Comparison of ENCODE assay signal across 23 cellular contexts in genomic region chr19:24127601-24128000, GRCh38.
"Had no signal": no experiment of that assay in that cellular context is flagged by ENCODE, and none has a peak within 500 bp of the region (broad histone marks: within the 10 kb centered on the region; RNA-seq: fewer than 3 reads in every experiment).

No MANE protein-coding gene starts in this region.

- H3K4me1 Mint-ChIP-seq: activated naive CD8-positive, alpha-beta T cell treated with anti-CD3 and anti-CD28 coated beads for 36 hours; activated T-helper 17 cell treated with anti-CD3 and anti-CD28 coated beads, Interleukin-2, amount 50 U/mL, for 72 hours; central memory CD8-positive, alpha-beta T cell; immature natural killer cell; stimulated activated memory B cell treated with anti-CD40 and anti-IgM and Interleukin-4, amounts not matched to agents 10 μg/mL and 1 μg/mL and 100 μg/mL, for 72 hours had no signal

- H3K4me3 ChIP-seq: breast epithelium, left lung, ovary, stomach, uterus had no signal

- ATAC-seq: activated CD8-positive, alpha-beta T cell treated with anti-CD3 and anti-CD28 coated beads, Interleukin-2, amount 10 ng/mL, durations not matched to agents 7 days and 5 days; activated T-helper 17 cell treated with anti-CD3 and anti-CD28 coated beads, Interleukin-2, amount 50 U/mL, for 72 hours; foreskin keratinocyte; left lung; natural killer cell treated with Interleukin-12 subunit alpha and Interleukin-12 subunit beta and Interleukin-15 and Interleukin-18, amount 100 ng/mL, for 72 hours; sciatic nerve; stimulated activated memory B cell treated with anti-CD40 and anti-IgM and Interleukin-4, amounts not matched to agents 10 μg/mL and 1 μg/mL and 100 μg/mL, for 72 hours had no signal

- H3K27me3 ChIP-seq: breast epithelium, foreskin keratinocyte, left lung, neutrophil, ovary, stomach had no signal

- H3K4me1 ChIP-seq: breast epithelium, foreskin keratinocyte, left lung, stomach, uterus had no signal

- DNase-seq: activated CD4-positive, alpha-beta T cell treated with anti-CD3 and anti-CD28 coated beads for 1 hour; activated CD4-positive, alpha-beta T cell treated with anti-CD3 and anti-CD28 coated beads, Interleukin-2, amount 50 U/mL, for 1 hour; activated CD8-positive, alpha-beta T cell treated with anti-CD3 and anti-CD28 coated beads, Interleukin-2, amount 10 ng/mL, durations not matched to agents 7 days and 5 days; activated naive CD4-positive, alpha-beta T cell; activated naive CD8-positive, alpha-beta T cell treated with anti-CD3 and anti-CD28 coated beads for 36 hours; activated T-cell treated with anti-CD3 and anti-CD28 coated beads, Interleukin-2, amount 50 U/mL, for 24 hours; amniotic stem cell; foreskin keratinocyte; immature natural killer cell; left lung; ovary; small intestine; stimulated activated CD4-positive, alpha-beta T cell treated with anti-CD3 and anti-CD28 coated beads, Interleukin-15, amount 100 ng/mL, for 24 hours; stomach; T-helper 9 cell; uterus had no signal

- H3K36me3 ChIP-seq: ovary, uterus had no signal

- H3K4me3 Mint-ChIP-seq: activated CD8-positive, alpha-beta T cell treated with anti-CD3 and anti-CD28 coated beads, Interleukin-2, amount 10 ng/mL, durations not matched to agents 7 days and 5 days; activated naive CD8-positive, alpha-beta T cell treated with anti-CD3 and anti-CD28 coated beads for 36 hours; activated T-cell treated with anti-CD3 and anti-CD28 coated beads, Interleukin-2, amount 50 U/mL, for 24 hours; activated T-helper 17 cell treated with anti-CD3 and anti-CD28 coated beads, Interleukin-2, amount 50 U/mL, for 72 hours; central memory CD8-positive, alpha-beta T cell; immature natural killer cell; natural killer cell treated with Interleukin-12 subunit alpha and Interleukin-12 subunit beta and Interleukin-15 and Interleukin-18, amount 100 ng/mL, for 72 hours; stimulated activated memory B cell treated with anti-CD40 and anti-IgM and Interleukin-4, amounts not matched to agents 10 μg/mL and 1 μg/mL and 100 μg/mL, for 72 hours had no signal

- H3K27me3 Mint-ChIP-seq: activated naive CD8-positive, alpha-beta T cell treated with anti-CD3 and anti-CD28 coated beads for 36 hours; activated T-cell treated with anti-CD3 and anti-CD28 coated beads, Interleukin-2, amount 50 U/mL, for 24 hours; activated T-helper 17 cell treated with anti-CD3 and anti-CD28 coated beads, Interleukin-2, amount 50 U/mL, for 72 hours; central memory CD8-positive, alpha-beta T cell; natural killer cell treated with Interleukin-12 subunit alpha and Interleukin-12 subunit beta and Interleukin-15 and Interleukin-18, amount 100 ng/mL, for 72 hours; stimulated activated memory B cell treated with anti-CD40 and anti-IgM and Interleukin-4, amounts not matched to agents 10 μg/mL and 1 μg/mL and 100 μg/mL, for 72 hours had no signal

- H3K27ac Mint-ChIP-seq: activated CD8-positive, alpha-beta T cell treated with anti-CD3 and anti-CD28 coated beads, Interleukin-2, amount 10 ng/mL, durations not matched to agents 7 days and 5 days; activated naive CD8-positive, alpha-beta T cell treated with anti-CD3 and anti-CD28 coated beads for 36 hours; activated T-cell treated with anti-CD3 and anti-CD28 coated beads, Interleukin-2, amount 50 U/mL, for 24 hours; activated T-helper 17 cell treated with anti-CD3 and anti-CD28 coated beads, Interleukin-2, amount 50 U/mL, for 72 hours; immature natural killer cell; natural killer cell treated with Interleukin-12 subunit alpha and Interleukin-12 subunit beta and Interleukin-15 and Interleukin-18, amount 100 ng/mL, for 72 hours; stimulated activated memory B cell treated with anti-CD40 and anti-IgM and Interleukin-4, amounts not matched to agents 10 μg/mL and 1 μg/mL and 100 μg/mL, for 72 hours had no signal
